21 cellular contexts compared by ENCODE assay signal in genomic region chr16:57159447-57159846, GRCh38. TPM values are rescaled to one million over a fixed set of nuclear protein-coding genes. Genes with fewer than 3 reads are reported as not detected.
A peak's percentile ranks its signal among the peaks of the same experiment; 100 is the strongest.
DNase-seq lines count a peak whose midpoint lies in the region; FAIRE-seq and TF ChIP-seq lines count a peak whose summit lies in the region.
"Had no signal": no experiment of that assay in that cellular context is flagged by ENCODE, and none has a peak within 500 bp of the region (broad histone marks: within the 10 kb centered on the region; RNA-seq: fewer than 3 reads in every experiment).

No MANE protein-coding gene starts in this region.

- CTCF ChIA-PET in H1 (lab: Charles Lee; ENCODE audit: partially characterized antibody), result interaction anchor here (0.5 to 1.7 kb wide), 3 partner anchors 8 to 257 kb away, joined by 3 to 4 read pairs (median 4); no protein-coding TSS in a partner anchor

- no peaks in the 10 kb centered on the region for H3K27me3 Mint-ChIP-seq in nephron (ENCODE audit: low read depth)

- TF ChIP-seq CTCF in H1 (IDR thresholded peaks at IDR 0.05; ENCODE audit: control extremely low read depth in 1 of 3, insufficient read depth in 1 of 3, low read depth in 1 of 3, low read length in 3 of 3) (no peak), nephron (IDR thresholded peaks at IDR 0.05; ENCODE audit: unreplicated experiment in 3 of 3) (no peak)

- H2AFZ ChIP-seq in H1 (ENCODE audit: low read length), result no peak overlapping the region

- no peak overlapping the region for H2BK120ac ChIP-seq in H1 (replicated peaks; ENCODE audit: low read depth, low read length)

- H2BK5ac ChIP-seq in H1 (ENCODE audit: low read depth, low read length), result 0 out of 2 replicates have a peak overlapping the region, but pooled peaks have one; percentile 11

- no peaks in the 10 kb centered on the region for H3K79me1 ChIP-seq in H1 (ENCODE audit: low read depth, low read length)

- TF ChIP-seq RAD21 in H1 (IDR thresholded peaks at IDR 0.05 in 1 of 2, conservative IDR thresholded peaks at IDR 0.05 in 1 of 2; ENCODE audit: low read depth in 2 of 2, low read length in 2 of 2), result no peak

- H2BK12ac ChIP-seq in H1 (ENCODE audit: low read depth, low read length), result no peak overlapping the region

- H4K20me1 ChIP-seq in H1 (replicated peaks in 1 of 2; ENCODE audit: control insufficient read depth in 1 of 2, insufficient read depth in 2 of 2, low read length in 2 of 2), result peaks cover 0 to 1% of the 10 kb centered on the region in 2 experiments

- H3K56ac ChIP-seq in H1 (replicated peaks; ENCODE audit: insufficient read length, low read depth, low read length), result no peak overlapping the region

- no peaks in the 10 kb centered on the region for H3K9me3 ChIP-seq in HUES64 (ENCODE audit: insufficient read depth, low read depth, low read length)
- no peaks in the 10 kb centered on the region for H3K9me3 ChIP-seq in H1 (ENCODE audit: insufficient read depth in 2 of 2, low read depth in 1 of 2, low read length in 1 of 2)
- H3K9me3 ChIP-seq: BE2C, HAP-1 had no signal

- H3K36me3 ChIP-seq in H7 (replicated peaks; ENCODE audit: control insufficient read depth, insufficient read depth, low read length) (peaks cover 9% of the 10 kb centered on the region), HUES64 (ENCODE audit: insufficient read depth, low read length) (peaks cover 89% of the 10 kb centered on the region), H1 (ENCODE audit: control insufficient read depth in 2 of 4, insufficient read depth in 4 of 4, low read length in 3 of 4) (peaks cover 9 to 51% (median 27%) of the 10 kb centered on the region in 4 experiments; a peak in 7 of 8 replicates)

- H2BK15ac ChIP-seq in H1 (ENCODE audit: low read length), result no peak overlapping the region

- no peak overlapping the region for H3K14ac ChIP-seq in H1 (ENCODE audit: insufficient read length)

- H3K4me2 ChIP-seq in H1 (ENCODE audit: insufficient read depth in 1 of 2, low read depth in 2 of 2, low read length in 2 of 2), result no peak overlapping the region

- peak; percentile 38 for DNase-seq in H7
- no peak for DNase-seq in H1 (ENCODE audit: low read depth in 1 of 2, low spot score in 2 of 2)
- no peak for DNase-seq in kidney glomerular epithelial cell (lab: John Stamatoyannopoulos, UW)
- DNase-seq in 8988T, result no peak
- DNase-seq in activated effector memory CD4-positive, alpha-beta T cell treated with anti-CD3 and anti-CD28 coated beads, Interleukin-2, amount 50 U/mL, for 16 hours, result no peak
- no peak for DNase-seq in NCI-H1694 treated with DMSO at 0.1 percent for 48 hours (lab: John Stamatoyannopoulos, UW)
- DNase-seq: BE2C, DMS79, KBM-7, NCI-H1092 treated with DMSO at 0.1 percent for 48 hours, NCI-H146, NCI-H2029 treated with DMSO at 0.1 percent for 48 hours, NCI-H226, NCI-H510A treated with DMSO at 0.1 percent for 48 hours, NCI-H748 treated with DMSO at 0.1 percent for 48 hours, SHP77 treated with DMSO at 0.1 percent for 48 hours had no signal

- no peaks in the 10 kb centered on the region for H3K23me2 ChIP-seq in H1 (ENCODE audit: low read depth, low read length)

- H3K9ac ChIP-seq in HUES64 (ENCODE audit: low read depth, low read length) (no peak overlapping the region), H1 (replicated peaks in 1 of 4; ENCODE audit: extremely low read depth in 1 of 4, low read depth in 3 of 4, low read length in 3 of 4) (no peak overlapping the region)

- H3K4me3 ChIP-seq in H7 (ENCODE audit: insufficient read depth, low read depth, low read length) (no peak overlapping the region), HUES64 (ENCODE audit: low read length) (no peak overlapping the region), H1 (ENCODE audit: extremely low read depth in 1 of 4, insufficient read depth in 2 of 4, low read depth in 3 of 4, low read length in 4 of 4) (no peak overlapping the region)
- H3K4me3 ChIP-seq: HAP-1 had no signal

- H3K79me2 ChIP-seq in H1 (ENCODE audit: control insufficient read depth in 1 of 2, insufficient read depth in 2 of 2, low read length in 2 of 2), result no peaks in the 10 kb centered on the region

- no peak for TF ChIP-seq EP300 in H1 (IDR thresholded peaks at IDR 0.05; ENCODE audit: borderline replicate concordance in 1 of 2, low read depth in 2 of 2, low read length in 2 of 2)

- H4K8ac ChIP-seq in H1 (ENCODE audit: extremely low read depth, insufficient read depth, low read length), result no peak overlapping the region

- TF ChIP-seq POLR2A in H1 (IDR thresholded peaks at IDR 0.05; ENCODE audit: control extremely low read depth in 1 of 2, low read depth in 2 of 2, low read length in 2 of 2), result no peak

- H2BK20ac ChIP-seq in H1 (ENCODE audit: low read length), result no peak overlapping the region

- H3K18ac ChIP-seq in H1 (ENCODE audit: extremely low read depth, low read length), result no peak overlapping the region

- no peaks in the 10 kb centered on the region for H3K9me3 Mint-ChIP-seq in nephron

- H3K4me1 ChIP-seq in HUES64 (ENCODE audit: insufficient read depth, low read length), result peaks cover 8% of the 10 kb centered on the region
- peaks cover 0 to 2% (median 0%) of the 10 kb centered on the region in 4 experiments; a peak in 2 of 7 replicates for H3K4me1 ChIP-seq in H1 (replicated peaks in 1 of 4; ENCODE audit: control insufficient read depth in 3 of 4, insufficient read depth in 4 of 4, low read length in 3 of 4)
- H3K4me1 ChIP-seq: BE2C, HAP-1 had no signal

- H3K36me3 Mint-ChIP-seq in nephron (ENCODE audit: low read depth), result peaks cover 76% of the 10 kb centered on the region

- H3K4ac ChIP-seq in H1 (replicated peaks; ENCODE audit: insufficient read length, low read depth, low read length), result no peak overlapping the region

- peak overlapping the region; percentile 24; the same call in 1 of the 2 replicates for H3K27ac ChIP-seq in HUES64 (ENCODE audit: low read depth, low read length)
- no peak overlapping the region for H3K27ac ChIP-seq in H1 (ENCODE audit: low read depth, low read length)
- H3K27ac ChIP-seq: RWPE1 had no signal

- no peak overlapping the region for H3K23ac ChIP-seq in H1 (ENCODE audit: insufficient read length)

- H3K4me3 Mint-ChIP-seq in nephron, result no peak overlapping the region

- POLR2A ChIA-PET in H1 (lab: Charles Lee; ENCODE audit: partially characterized antibody), result interaction anchor here (0.7 to 1.2 kb wide), 5 partner anchors 9 to 25 kb away, joined by 3 read pairs; no protein-coding TSS in a partner anchor

- H4K5ac ChIP-seq in H1 (ENCODE audit: insufficient read length, low read depth, low read length), result no peak overlapping the region

- no peak for FAIRE-seq in H1 (lab: Jason Lieb, UNC)
- FAIRE-seq: GM19239 had no signal

- H4K91ac ChIP-seq in H1 (replicated peaks; ENCODE audit: insufficient read length, low read length), result peak overlapping the region; percentile 5

- no peaks in the 10 kb centered on the region for H3K27me3 ChIP-seq in H7 (ENCODE audit: control insufficient read depth, insufficient read depth, low read length)
- no peaks in the 10 kb centered on the region for H3K27me3 ChIP-seq in HUES64 (ENCODE audit: insufficient read depth, low read length)
- H3K27me3 ChIP-seq in H1 (replicated peaks in 1 of 4; ENCODE audit: control insufficient read depth in 3 of 4, extremely low read depth in 1 of 4, insufficient read depth in 3 of 4, low read length in 3 of 4), result no peaks in the 10 kb centered on the region
- H3K27me3 ChIP-seq: BE2C had no signal

- H3K4me1 Mint-ChIP-seq in nephron, result peaks cover 8% of the 10 kb centered on the region

- 71% methylated on average over 4 of the region's 4 CpGs for WGBS in HUES64
- WGBS in H1 (ENCODE audit: extremely low coverage in 1 of 2, insufficient coverage in 1 of 2, insufficient read length in 1 of 2, insufficient replicate concordance in 2 of 2, low coverage in 1 of 2, low lambda C conversion rate in 2 of 2, missing lambda C conversion rate in 1 of 2), 2 experiments, result 57% methylated on average over 4 of the region's 4 CpGs; no CpG with 5 or more reads in 1 of the 2 experiments

- peak overlapping the region; percentile 51 to 74 (median 54) for H3K27ac Mint-ChIP-seq in nephron

- H2AK5ac ChIP-seq in H1 (ENCODE audit: low read depth, low read length), result no peak overlapping the region

TF ChIP-seq in H1, 55 proteins besides CTCF, POLR2A, EP300 and RAD21 (continues in another document):
- TF ChIP-seq SIX5 (IDR thresholded peaks at IDR 0.05; ENCODE audit: low read depth, low read length) (no peak), EZH2 (IDR thresholded peaks at IDR 0.05; ENCODE audit: low read depth, low read length, severe bottlenecking) (no peak), CBX8 (IDR thresholded peaks at IDR 0.05; ENCODE audit: borderline replicate concordance, low read depth, low read length) (no peak), JUN (IDR thresholded peaks at IDR 0.05; ENCODE audit: low read depth, low read length) (no peak), RBBP5 (IDR thresholded peaks at IDR 0.05; ENCODE audit: borderline replicate concordance, low read depth, low read length) (no peak)

RNA-seq across cellular contexts. Expression of gene PSME3IP1, which starts 26.4 kb away (rescaled TPM):
- total RNA-seq in H7 (2014; rRNA removed; shearing (Covaris generic)), result 60.9 and 63.3 TPM in 2 replicates
- polyA plus RNA-seq in HUES64 (2013, experiment 1 of 2), result 68.3 TPM
- polyA plus RNA-seq in HUES64 (2013, experiment 2 of 2), result 76.4 TPM
- 93.1 and 95.1 TPM in 2 replicates for total RNA-seq in H1 (2021; fragmentation: NEBNext Ultra II Directional; extraction: Animal tissue kit (Norgen Biotek cat#: 25700))
- 98.3 and 117 TPM in 2 replicates for polyA plus RNA-seq in H1 (2011; rRNA removed)
- polyA plus RNA-seq in H1 (2011; cell fraction: cytosol; rRNA removed), result 123 TPM
- 179 TPM for polyA plus RNA-seq in H1 (2011; cell fraction: nucleus; rRNA removed)
- 86.9 to 108 TPM (median 91.2 TPM) in 4 replicates for polyA plus RNA-seq in H1 (2012, experiment 1 of 2)
- 31.9 TPM for polyA plus RNA-seq in H1 (2012, experiment 2 of 2)
- polyA plus RNA-seq in H1 (2013, experiment 1 of 2), result 102 TPM
- polyA plus RNA-seq in H1 (2013, experiment 2 of 2), result 97.3 TPM
- 74.9 and 95.6 TPM in 2 replicates for polyA minus RNA-seq in H1 (2011; rRNA and poly(A)+ RNA removed)
- polyA minus RNA-seq in H1 (2011; cell fraction: cytosol; rRNA and poly(A)+ RNA removed), result 52.8 TPM
- polyA minus RNA-seq in H1 (2011; cell fraction: nucleus; rRNA and poly(A)+ RNA removed), result 49.9 TPM

RNA-seq across cellular contexts. Expression of gene RSPRY1, which starts 26.7 kb away (rescaled TPM):
- total RNA-seq in H7 (2014; rRNA removed; shearing (Covaris generic)), result 31.0 and 49.8 TPM in 2 replicates
- 23.8 TPM for polyA plus RNA-seq in HUES64 (2013, experiment 1 of 2)
- 22.3 TPM for polyA plus RNA-seq in HUES64 (2013, experiment 2 of 2)
- total RNA-seq in H1 (2021; fragmentation: NEBNext Ultra II Directional; extraction: Animal tissue kit (Norgen Biotek cat#: 25700)), result 32.5 and 34.2 TPM in 2 replicates
- polyA plus RNA-seq in H1 (2011; rRNA removed), result 9.1 and 11.5 TPM in 2 replicates
- polyA plus RNA-seq in H1 (2011; cell fraction: cytosol; rRNA removed), result 12.8 TPM
- 13.4 TPM for polyA plus RNA-seq in H1 (2011; cell fraction: nucleus; rRNA removed)
- polyA plus RNA-seq in H1 (2012, experiment 1 of 2), result 14.1 to 20.5 TPM (median 19.2 TPM) in 4 replicates
- 1.5 TPM for polyA plus RNA-seq in H1 (2012, experiment 2 of 2)
- polyA plus RNA-seq in H1 (2013, experiment 1 of 2), result 40.3 TPM
- polyA plus RNA-seq in H1 (2013, experiment 2 of 2), result 43.4 TPM
- 95.2 and 95.6 TPM in 2 replicates for polyA minus RNA-seq in H1 (2011; rRNA and poly(A)+ RNA removed)
- 33.5 TPM for polyA minus RNA-seq in H1 (2011; cell fraction: cytosol; rRNA and poly(A)+ RNA removed)
- 45.2 TPM for polyA minus RNA-seq in H1 (2011; cell fraction: nucleus; rRNA and poly(A)+ RNA removed)
